In the genomic region with DNA sequence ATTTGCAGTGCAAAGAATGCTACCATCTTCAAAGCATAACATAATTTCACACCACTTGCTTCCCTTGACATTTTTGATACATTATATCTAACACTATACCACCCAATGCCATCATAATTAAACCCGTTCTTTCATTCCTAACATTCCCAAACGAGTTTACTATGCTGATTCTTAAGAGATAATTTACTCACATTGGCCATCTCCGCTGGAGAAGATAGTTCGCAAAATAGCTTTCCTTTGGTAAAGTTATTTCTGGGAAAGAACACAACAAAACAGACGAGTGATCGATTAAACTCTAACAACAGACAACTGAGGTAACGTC, we compare ENCODE assay signal across 8 cellular contexts. TPM values are rescaled to one million over a fixed set of nuclear protein-coding genes. Genes with fewer than 3 reads are reported as not detected.
DNase-seq lines count a peak whose midpoint lies in the region; ATAC-seq, FAIRE-seq and TF ChIP-seq lines count a peak whose summit lies in the region.

No MANE protein-coding gene starts in this region.

- H3K36me3 ChIP-seq in SJSA1 (peaks cover 46% of the 10 kb centered on the region), fibroblast of lung (ENCODE audit: control insufficient read depth, insufficient read depth, low read length) (peaks cover 2% of the 10 kb centered on the region), prostate gland (no peaks in the 10 kb centered on the region)

- H3K4me1 ChIP-seq in SJSA1 (replicated peaks) (peaks cover 15% of the 10 kb centered on the region), fibroblast of lung (ENCODE audit: control insufficient read depth, extremely low read depth, insufficient read depth, low read length) (peaks cover 2% of the 10 kb centered on the region), prostate gland (replicated peaks) (peaks cover 3% of the 10 kb centered on the region)

- H3K9ac ChIP-seq in fibroblast of lung (ENCODE audit: insufficient read depth, low read length) = peak overlapping the region; percentile 94

- 1% methylated on average over 7 of the region's 7 CpGs for WGBS in prostate gland

- peak; percentile 23 for FAIRE-seq in G401.6 (lab: Jason Lieb, UNC)
- no peak for FAIRE-seq in D721Med (lab: Jason Lieb, UNC)

- DNase-seq in SJSA1 (ENCODE audit: low read depth in 1 of 2, low spot score in 2 of 2) = no peak
- peak in 1 of 2 donors; percentile 3 for DNase-seq in fibroblast of lung (ENCODE audit: low read depth in 2 of 2)
- no peak for DNase-seq in prostate gland (ENCODE audit: low spot score)
- DNase-seq in SKM-1 (lab: John Stamatoyannopoulos, UW; ENCODE audit: unreplicated experiment) = no peak
- DNase-seq in NCI-H1694 (lab: John Stamatoyannopoulos, UW) = no peak
- DNase-seq in D721Med (ENCODE audit: insufficient read length, low spot score) = no peak

- no peak for TF ChIP-seq CTCF in fibroblast of lung (conservative IDR thresholded peaks at IDR 0.05 in 1 of 2, IDR thresholded peaks at IDR 0.05 in 1 of 2; ENCODE audit: low read depth in 1 of 2, low read length in 2 of 2)
- no peak for TF ChIP-seq CTCF in prostate gland (IDR thresholded peaks at IDR 0.05)
- no peak for TF ChIP-seq CTCF in D721Med (IDR thresholded peaks at IDR 0.05; ENCODE audit: insufficient read depth, missing control alignments)

- peak overlapping the region; percentile 75 for H3K4me3 ChIP-seq in SJSA1
- peak overlapping the region; percentile 68 to 99 (median 82) for H3K4me3 ChIP-seq in fibroblast of lung (replicated peaks in 1 of 4; ENCODE audit: control extremely low read depth in 1 of 4, insufficient read depth in 1 of 4, low read depth in 3 of 4, low read length in 4 of 4)
- peak overlapping the region; percentile 59 to 90 for H3K4me3 ChIP-seq in prostate gland

- intact Hi-C loops in prostate gland (cut with DNase I) = no loop called here

- no peak for TF ChIP-seq POLR2A in prostate gland (IDR thresholded peaks at IDR 0.05)

- H4K20me1 ChIP-seq in fibroblast of lung (ENCODE audit: control insufficient read depth, extremely low read depth, insufficient read depth, low read length) = no peaks in the 10 kb centered on the region

- H3K9me3 ChIP-seq in SJSA1 (replicated peaks) (no peaks in the 10 kb centered on the region), fibroblast of lung (ENCODE audit: control insufficient read depth, insufficient read depth, low read depth, low read length) (no peaks in the 10 kb centered on the region), prostate gland (no peaks in the 10 kb centered on the region)

- H3K27me3 ChIP-seq in SJSA1 (replicated peaks) = no peaks in the 10 kb centered on the region
- H3K27me3 ChIP-seq in fibroblast of lung (ENCODE audit: control insufficient read depth, insufficient read depth, low read length) = no peaks in the 10 kb centered on the region
- H3K27me3 ChIP-seq in prostate gland (replicated peaks; ENCODE audit: insufficient read depth) = no peaks in the 10 kb centered on the region

- peak overlapping the region; percentile 80 for H2AFZ ChIP-seq in fibroblast of lung (ENCODE audit: low read length)

- H3K4me2 ChIP-seq in fibroblast of lung (ENCODE audit: extremely low read depth, insufficient read depth, low read length) = peak overlapping the region; percentile 68

- H3K79me2 ChIP-seq in fibroblast of lung (ENCODE audit: control insufficient read depth, insufficient read depth, low read length) = peaks cover 45% of the 10 kb centered on the region

- H3K27ac ChIP-seq in SJSA1 (peak overlapping the region; percentile 96), fibroblast of lung (ENCODE audit: insufficient read depth, low read length) (peak overlapping the region; percentile 98), prostate gland (peak overlapping the region; percentile 90 to 98)

- no peak for ATAC-seq in GM18870 (IDR thresholded peaks at IDR 0.05; ENCODE audit: unreplicated experiment)

RNA-seq across cellular contexts. Expression of a gene that starts 0.7 kb away (rescaled TPM):
- 246 and 260 TPM in 2 replicates for total RNA-seq in SJSA1 (2014; rRNA removed; shearing (Covaris generic))
- total RNA-seq in fibroblast of lung (173 and 181 TPM in 2 replicates), prostate gland (100 to 1,000 TPM in 1 of 2 donors, 10 to 100 TPM in 1; 63.7 to 121 TPM)
- polyA plus RNA-seq in fibroblast of lung = 148 and 156 TPM in 2 replicates
- 119 and 132 TPM in 2 replicates for polyA plus RNA-seq in fibroblast of lung (2012)
- 24.9 and 30.7 TPM in 2 replicates for polyA minus RNA-seq in fibroblast of lung (ENCODE audit: low replicate concordance)
